Comparison of ENCODE assay signal across 12 cellular contexts in genomic region chr14:63875311-63875710, GRCh38. TPM values are rescaled to one million over a fixed set of nuclear protein-coding genes. Genes with fewer than 3 reads are reported as not detected.
DNase-seq lines count a peak whose midpoint lies in the region; ATAC-seq and TF ChIP-seq lines count a peak whose summit lies in the region.
"Had no signal": no experiment of that assay in that cellular context is flagged by ENCODE, and none has a peak within 500 bp of the region (broad histone marks: within the 10 kb centered on the region; RNA-seq: fewer than 3 reads in every experiment).

No MANE protein-coding gene starts in this region.

- no peaks in the 10 kb centered on the region for H3K36me3 ChIP-seq in thoracic aorta
- H3K36me3 ChIP-seq in osteoblast (ENCODE audit: insufficient read depth, low read length), result no peaks in the 10 kb centered on the region

- no peak overlapping the region for H2AFZ ChIP-seq in osteoblast (ENCODE audit: low read length)

- no peaks in the 10 kb centered on the region for H3K27me3 ChIP-seq in thoracic aorta (replicated peaks; ENCODE audit: insufficient read depth)
- H3K27me3 ChIP-seq in osteoblast (ENCODE audit: insufficient read depth, low read length), result no peaks in the 10 kb centered on the region

- H3K4me2 ChIP-seq in osteoblast (ENCODE audit: insufficient read depth, low read length), result no peak overlapping the region

- no peak overlapping the region for H3K4me3 ChIP-seq in thoracic aorta
- no peak overlapping the region for H3K4me3 ChIP-seq in osteoblast (ENCODE audit: insufficient read depth, low read length)

- peaks cover 38 to 59% of the 10 kb centered on the region in 2 donors for H3K4me1 ChIP-seq in thoracic aorta (ENCODE audit: control insufficient read depth in 1 of 2, low read depth in 2 of 2)
- H3K4me1 ChIP-seq in osteoblast (ENCODE audit: insufficient read depth, low read length), result peaks cover 11% of the 10 kb centered on the region

- peak overlapping the region; percentile 68 to 86 for H3K27ac ChIP-seq in thoracic aorta
- H3K27ac ChIP-seq in osteoblast (ENCODE audit: low read depth, low read length), result no peak overlapping the region

- H4K20me1 ChIP-seq in osteoblast (ENCODE audit: insufficient read depth, low read length), result no peaks in the 10 kb centered on the region

- H3K9me3 ChIP-seq in thoracic aorta (no peaks in the 10 kb centered on the region), osteoblast (ENCODE audit: low read depth, low read length) (no peaks in the 10 kb centered on the region)

- ATAC-seq in thoracic aorta (ENCODE audit: insufficient number of reproducible peaks, low FRiP score, low read depth) (no peak), HG03457 (IDR thresholded peaks at IDR 0.05; ENCODE audit: unreplicated experiment) (no peak)
- ATAC-seq: naive thymus-derived CD4-positive, alpha-beta T cell had no signal

- TF ChIP-seq CTCF in thoracic aorta (IDR thresholded peaks at IDR 0.05), result no peak
- no peak for TF ChIP-seq CTCF in osteoblast (IDR thresholded peaks at IDR 0.05; ENCODE audit: extremely low read depth, low read depth, low read length)

- H3K79me2 ChIP-seq in osteoblast (ENCODE audit: insufficient read depth, low read length), result no peaks in the 10 kb centered on the region

- DNase-seq in LoVo (ENCODE audit: low spot score) (peak; percentile 55), dermis microvascular lymphatic vessel endothelial cell (ENCODE audit: low read depth in 2 of 2) (peak; percentile 89 to 95), kidney glomerular epithelial cell (lab: John Stamatoyannopoulos, UW) (peak; percentile 93), thoracic aorta (ENCODE audit: low spot score) (no peak), NCI-H2171 (lab: John Stamatoyannopoulos, UW) (no peak), osteoblast (ENCODE audit: insufficient read length, low spot score, missing footprints) (no peak), OCI-M2 (lab: John Stamatoyannopoulos, UW; ENCODE audit: unreplicated experiment) (no peak)
- DNase-seq: DMS79 treated with DMSO at 0.1 percent for 48 hours; GOT3; naive thymus-derived CD4-positive, alpha-beta T cell; NCI-H69 had no signal

RNA-seq across cellular contexts. Expression of gene SYNE2, which starts 22.5 kb away (rescaled TPM):
- total RNA-seq in dermis microvascular lymphatic vessel endothelial cell (40.2 and 67.0 TPM in 2 replicates), thoracic aorta (100 to 1,000 TPM; 125 to 256 TPM), osteoblast (8.0 and 10.1 TPM in 2 replicates)

Comparison
In these comparisons a context has a peak if more than half of its experiments do, and no peak if none do; other contexts are left out.
1. DNase-seq: peak in LoVo (single experiment), dermis microvascular lymphatic vessel endothelial cell (2 of 2) and kidney glomerular epithelial cell (single experiment); none in thoracic aorta (single experiment), NCI-H2171 (single experiment), osteoblast (single experiment) and OCI-M2 (single experiment).